ENCODE assay signal across 8 cellular contexts in genomic region chr15:26864664-26865191, GRCh38. TPM values are rescaled to one million over a fixed set of nuclear protein-coding genes. Genes with fewer than 3 reads are reported as not detected.
DNase-seq lines count a peak whose midpoint lies in the region; ATAC-seq and TF ChIP-seq lines count a peak whose summit lies in the region.

No MANE protein-coding gene starts in this region.

- H3K4me3 Mint-ChIP-seq in activated naive CD8-positive, alpha-beta T cell treated with anti-CD3 and anti-CD28 coated beads, Interleukin-2, amount 50 U/mL, for 24 hours, result no peak overlapping the region

- H4K20me1 ChIP-seq in osteoblast (ENCODE audit: insufficient read depth, low read length), result no peaks in the 10 kb centered on the region

- H3K4me1 ChIP-seq in osteoblast (ENCODE audit: insufficient read depth, low read length), result no peaks in the 10 kb centered on the region

- no peaks in the 10 kb centered on the region for H3K79me2 ChIP-seq in osteoblast (ENCODE audit: insufficient read depth, low read length)

- peak; percentile 74 for TF ChIP-seq CTCF in AG10803 (conservative IDR thresholded peaks at IDR 0.05; ENCODE audit: low read length)
- peak; percentile 48 for TF ChIP-seq CTCF in fibroblast of mammary gland (conservative IDR thresholded peaks at IDR 0.05; ENCODE audit: control insufficient read depth, insufficient read depth, low read depth, low read length)
- TF ChIP-seq CTCF in osteoblast (IDR thresholded peaks at IDR 0.05; ENCODE audit: extremely low read depth, low read depth, low read length), result peak; percentile 69

- H3K36me3 Mint-ChIP-seq in activated naive CD8-positive, alpha-beta T cell treated with anti-CD3 and anti-CD28 coated beads, Interleukin-2, amount 50 U/mL, for 24 hours (ENCODE audit: low read depth), result no peaks in the 10 kb centered on the region

- no peaks in the 10 kb centered on the region for H3K4me1 Mint-ChIP-seq in activated naive CD8-positive, alpha-beta T cell treated with anti-CD3 and anti-CD28 coated beads, Interleukin-2, amount 50 U/mL, for 24 hours

- no peak overlapping the region for H3K27ac ChIP-seq in osteoblast (ENCODE audit: low read depth, low read length)

- no peaks in the 10 kb centered on the region for H3K9me3 ChIP-seq in osteoblast (ENCODE audit: low read depth, low read length)

- no peak overlapping the region for H2AFZ ChIP-seq in osteoblast (ENCODE audit: low read length)

- peaks cover 14% of the 10 kb centered on the region for H3K27me3 ChIP-seq in osteoblast (ENCODE audit: insufficient read depth, low read length)

- ATAC-seq in GM18873 (IDR thresholded peaks at IDR 0.05; ENCODE audit: low FRiP score, unreplicated experiment), result no peak
- no peak for ATAC-seq in activated naive CD8-positive, alpha-beta T cell treated with anti-CD3 and anti-CD28 coated beads, Interleukin-2, amount 50 U/mL, for 24 hours

- peaks cover 31% of the 10 kb centered on the region for H3K27me3 Mint-ChIP-seq in activated naive CD8-positive, alpha-beta T cell treated with anti-CD3 and anti-CD28 coated beads, Interleukin-2, amount 50 U/mL, for 24 hours

- H3K36me3 ChIP-seq in osteoblast (ENCODE audit: insufficient read depth, low read length), result no peaks in the 10 kb centered on the region

- DNase-seq in AG10803 (ENCODE audit: low read depth), result peak; percentile 58
- DNase-seq in HPDE6-E6E7 (ENCODE audit: extremely low spot score), result peak; percentile 14
- peak; percentile 40 for DNase-seq in NOMO-1 treated with DMSO at 0.1 percent for 48 hours (lab: John Stamatoyannopoulos, UW; ENCODE audit: unreplicated experiment)
- DNase-seq in fibroblast of mammary gland (ENCODE audit: low read depth), result peak; percentile 49
- peak; percentile 96 for DNase-seq in osteoblast (ENCODE audit: insufficient read length, low spot score, missing footprints)
- DNase-seq in germinal center (ENCODE audit: low spot score), result no peak
- no peak for DNase-seq in activated naive CD8-positive, alpha-beta T cell treated with anti-CD3 and anti-CD28 coated beads, Interleukin-2, amount 50 U/mL, for 24 hours

- no peaks in the 10 kb centered on the region for H3K9me3 Mint-ChIP-seq in activated naive CD8-positive, alpha-beta T cell treated with anti-CD3 and anti-CD28 coated beads, Interleukin-2, amount 50 U/mL, for 24 hours

- H3K4me3 ChIP-seq in AG10803 (ENCODE audit: low read length), result no peak overlapping the region
- no peak overlapping the region for H3K4me3 ChIP-seq in fibroblast of mammary gland (ENCODE audit: control insufficient read depth, low read depth, low read length)
- no peak overlapping the region for H3K4me3 ChIP-seq in osteoblast (ENCODE audit: insufficient read depth, low read length)

- H3K27ac Mint-ChIP-seq in activated naive CD8-positive, alpha-beta T cell treated with anti-CD3 and anti-CD28 coated beads, Interleukin-2, amount 50 U/mL, for 24 hours, result no peak overlapping the region

- no peak overlapping the region for H3K4me2 ChIP-seq in osteoblast (ENCODE audit: insufficient read depth, low read length)

RNA-seq across cellular contexts. Expression of gene GABRA5, which starts 2.1 kb away (rescaled TPM):
- total RNA-seq in osteoblast, result not detected in 2 replicates

Comparison
In these comparisons a context has a peak if more than half of its experiments do, and no peak if none do; other contexts are left out.
1. DNase-seq: peak in AG10803 (single experiment), HPDE6-E6E7 (single experiment), NOMO-1 treated with DMSO at 0.1 percent for 48 hours (single experiment), fibroblast of mammary gland (single experiment) and osteoblast (single experiment); none in germinal center (single experiment) and activated naive CD8-positive, alpha-beta T cell treated with anti-CD3 and anti-CD28 coated beads, Interleukin-2, amount 50 U/mL, for 24 hours (single experiment).
2. Peak in every context shown above with its lines, with median percentiles within 50 percentile points of each other: CTCF ChIP-seq.